22 cellular contexts compared by ENCODE assay signal in the genomic region with DNA sequence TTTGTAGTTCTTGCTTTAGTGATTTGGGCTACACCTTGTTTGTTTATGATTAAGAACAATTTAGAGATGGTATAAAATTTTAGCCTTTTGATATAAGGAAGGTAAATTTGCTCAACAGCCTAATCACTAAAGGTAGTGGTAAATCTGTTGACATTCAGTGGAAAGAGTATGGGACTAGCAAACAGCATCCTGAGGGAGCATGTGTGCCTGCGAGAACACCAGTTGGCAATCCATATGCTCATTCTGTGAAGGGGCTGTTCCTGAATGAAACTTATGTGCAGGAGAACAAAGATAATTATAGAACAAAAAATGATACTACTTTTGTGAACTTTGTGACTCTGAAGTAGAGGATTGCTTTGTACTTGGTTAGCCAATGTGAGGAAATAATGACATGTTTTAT.
"Had no signal": no experiment of that assay in that cellular context is flagged by ENCODE, and none has a peak within 500 bp of the region (broad histone marks: within the 10 kb centered on the region; RNA-seq: fewer than 3 reads in every experiment).

No MANE protein-coding gene starts in this region.

- H3K27ac Mint-ChIP-seq: endodermal cell, naive B cell, nephron, type B pancreatic cell had no signal

- H3K4me1 ChIP-seq: foreskin keratinocyte, suprapubic skin, thyroid gland had no signal

- H3K27ac ChIP-seq: coronary artery, foreskin keratinocyte, heart left ventricle, sigmoid colon, skin epidermis, suprapubic skin, thyroid gland had no signal

- H3K4me3 Mint-ChIP-seq: endodermal cell, naive B cell, nephron, type B pancreatic cell had no signal

- H3K4me1 Mint-ChIP-seq: naive B cell, nephron had no signal

- FAIRE-seq: endothelial cell of umbilical vein, urothelium cell line had no signal

- H3K9me3 Mint-ChIP-seq: endodermal cell, type B pancreatic cell had no signal

- H3K27me3 Mint-ChIP-seq: naive B cell, type B pancreatic cell had no signal

- H3K9me3 ChIP-seq: heart left ventricle, sigmoid colon, suprapubic skin, thyroid gland had no signal

- H3K27me3 ChIP-seq: foreskin keratinocyte, heart left ventricle, sigmoid colon, suprapubic skin, thyroid gland had no signal

- H3K4me3 ChIP-seq: coronary artery, heart left ventricle, lung, sigmoid colon, skin epidermis, suprapubic skin, thyroid gland had no signal

- DNase-seq: effector CD4-positive, alpha-beta T cell; endodermal cell; erythroblast; foreskin keratinocyte; heart left ventricle; left colon; left ventricle myocardium superior; mesenchymal stem cell; naive B cell; sigmoid colon; stimulated activated CD4-positive, alpha-beta T cell treated with anti-CD3 and anti-CD28 coated beads, Interleukin-12 subunit alpha, Interleukin-12 subunit beta, amount 100 ng/mL, for 4 hours; stimulated activated CD4-positive, alpha-beta T cell treated with anti-CD3 and anti-CD28 coated beads, Interleukin-2, amount 100 ng/mL, for 48 hours; stimulated activated naive CD8-positive, alpha-beta T cell treated with anti-CD3 and anti-CD28 coated beads, Interleukin-15, Interleukin-2, amounts not matched to agents 100 U/mL and 50 U/mL, for 24 hours; thyroid gland had no signal
